ENCODE assay signal across 1 cellular context in the genomic region with DNA sequence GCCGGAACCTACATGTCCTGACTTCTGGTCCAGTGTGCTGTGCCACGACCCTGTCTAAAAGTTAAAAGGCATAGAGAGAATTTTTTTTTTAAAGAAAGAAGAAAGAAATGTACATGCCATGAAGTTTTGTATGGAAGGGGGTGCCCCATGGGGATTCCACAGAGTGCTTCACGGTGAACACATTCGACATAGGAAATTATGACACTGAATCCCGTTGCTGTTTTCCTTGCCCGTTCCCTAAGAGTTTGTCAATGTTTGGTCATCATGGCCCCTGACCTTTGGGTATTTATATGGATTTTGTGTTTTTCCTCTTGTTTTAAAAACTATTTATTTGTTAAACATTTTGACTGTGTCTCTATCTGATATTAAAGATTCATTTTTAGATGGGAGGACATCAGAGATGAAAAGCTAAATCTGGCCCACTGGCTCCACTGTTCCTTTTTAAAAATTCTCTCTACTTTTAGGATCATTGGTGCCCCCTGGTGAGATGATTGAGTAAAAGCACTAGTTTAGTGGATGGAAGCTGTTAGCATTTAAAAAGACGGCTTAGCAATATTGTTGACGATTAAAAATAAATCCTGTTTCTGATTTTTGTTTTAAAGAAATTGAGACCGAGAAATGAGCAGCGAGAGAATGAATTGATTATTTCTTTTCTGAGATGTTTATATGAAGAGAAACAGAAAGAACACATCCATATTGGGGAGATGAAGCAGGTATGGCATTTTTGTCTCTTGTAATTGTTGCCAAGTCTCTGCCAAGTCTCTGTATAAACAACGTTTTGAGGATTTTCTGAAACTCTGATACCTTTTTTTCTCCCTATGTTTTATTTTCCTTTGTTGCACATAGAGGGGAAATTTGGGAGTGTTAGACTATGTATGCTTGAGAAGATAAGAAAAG.
TF ChIP-seq lines count a peak whose summit lies in the region.

No MANE protein-coding gene starts in this region.

TF ChIP-seq in SK-N-SH treated with all-trans-retinoic acid at 6 μM for 48 hours, 23 proteins besides CTCF, POLR2A, EP300 and RAD21 (continued from another document):
- TF ChIP-seq, protein P1, sequence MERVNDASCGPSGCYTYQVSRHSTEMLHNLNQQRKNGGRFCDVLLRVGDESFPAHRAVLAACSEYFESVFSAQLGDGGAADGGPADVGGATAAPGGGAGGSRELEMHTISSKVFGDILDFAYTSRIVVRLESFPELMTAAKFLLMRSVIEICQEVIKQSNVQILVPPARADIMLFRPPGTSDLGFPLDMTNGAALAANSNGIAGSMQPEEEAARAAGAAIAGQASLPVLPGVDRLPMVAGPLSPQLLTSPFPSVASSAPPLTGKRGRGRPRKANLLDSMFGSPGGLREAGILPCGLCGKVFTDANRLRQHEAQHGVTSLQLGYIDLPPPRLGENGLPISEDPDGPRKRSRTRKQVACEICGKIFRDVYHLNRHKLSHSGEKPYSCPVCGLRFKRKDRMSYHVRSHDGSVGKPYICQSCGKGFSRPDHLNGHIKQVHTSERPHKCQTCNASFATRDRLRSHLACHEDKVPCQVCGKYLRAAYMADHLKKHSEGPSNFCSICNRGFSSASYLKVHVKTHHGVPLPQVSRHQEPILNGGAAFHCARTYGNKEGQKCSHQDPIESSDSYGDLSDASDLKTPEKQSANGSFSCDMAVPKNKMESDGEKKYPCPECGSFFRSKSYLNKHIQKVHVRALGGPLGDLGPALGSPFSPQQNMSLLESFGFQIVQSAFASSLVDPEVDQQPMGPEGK (CRISPR knock-in tag; IDR thresholded peaks at IDR 0.05; ENCODE audit: borderline replicate concordance): no peak
- TF ChIP-seq, protein P2, sequence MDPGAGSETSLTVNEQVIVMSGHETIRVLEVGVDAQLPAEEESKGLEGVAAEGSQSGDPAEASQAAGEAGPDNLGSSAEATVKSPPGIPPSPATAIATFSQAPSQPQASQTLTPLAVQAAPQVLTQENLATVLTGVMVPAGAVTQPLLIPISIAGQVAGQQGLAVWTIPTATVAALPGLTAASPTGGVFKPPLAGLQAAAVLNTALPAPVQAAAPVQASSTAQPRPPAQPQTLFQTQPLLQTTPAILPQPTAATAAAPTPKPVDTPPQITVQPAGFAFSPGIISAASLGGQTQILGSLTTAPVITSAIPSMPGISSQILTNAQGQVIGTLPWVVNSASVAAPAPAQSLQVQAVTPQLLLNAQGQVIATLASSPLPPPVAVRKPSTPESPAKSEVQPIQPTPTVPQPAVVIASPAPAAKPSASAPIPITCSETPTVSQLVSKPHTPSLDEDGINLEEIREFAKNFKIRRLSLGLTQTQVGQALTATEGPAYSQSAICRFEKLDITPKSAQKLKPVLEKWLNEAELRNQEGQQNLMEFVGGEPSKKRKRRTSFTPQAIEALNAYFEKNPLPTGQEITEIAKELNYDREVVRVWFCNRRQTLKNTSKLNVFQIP (CRISPR knock-in tag; IDR thresholded peaks at IDR 0.05; ENCODE audit: borderline replicate concordance, low read depth): no peak
TF ChIP-seq in SK-N-SH treated with all-trans-retinoic acid at 6 μM for 48 hours: peak in this region for 0.
